In the genomic region with DNA sequence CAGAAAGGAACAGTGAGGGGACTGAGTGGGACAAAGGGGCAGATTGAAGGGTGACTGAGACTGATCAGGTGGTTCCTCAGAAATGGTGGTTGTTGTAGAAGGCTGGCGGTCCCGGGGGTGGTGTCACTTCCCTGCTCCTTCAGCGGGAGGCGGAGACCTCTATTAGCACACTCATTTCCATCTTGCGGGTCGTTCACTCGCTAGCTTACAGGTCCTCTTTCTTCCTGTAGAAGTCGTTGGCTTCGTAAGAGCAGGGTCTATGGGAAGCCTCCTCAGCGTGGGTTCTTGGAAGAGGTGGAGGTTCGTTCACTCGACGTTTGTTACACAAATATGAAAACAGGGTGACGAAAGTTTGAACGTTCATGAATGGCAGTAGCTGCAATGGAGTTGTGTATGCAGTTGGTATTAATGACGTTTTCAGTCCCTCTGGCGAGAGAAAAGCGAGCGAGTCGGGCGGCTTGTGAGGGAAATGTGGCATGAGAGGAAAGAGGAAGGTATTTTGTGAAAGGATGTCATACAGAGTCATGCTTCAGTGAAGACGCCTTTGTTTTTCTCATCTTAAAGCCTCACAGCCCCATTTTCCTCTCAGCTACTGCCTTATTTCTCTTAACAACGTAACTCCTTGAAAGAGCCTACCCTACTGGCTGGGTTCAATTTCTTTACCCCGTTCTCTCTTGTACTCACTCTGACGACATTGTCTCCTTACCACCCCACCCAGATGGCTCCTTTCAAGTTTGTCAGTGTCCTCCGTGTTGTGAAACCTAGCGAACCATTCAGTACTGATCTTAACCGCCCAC, we compare ENCODE assay signal across 8 cellular contexts. TPM values are rescaled to one million over a fixed set of nuclear protein-coding genes. Genes with fewer than 3 reads are reported as not detected.
A peak's percentile ranks its signal among the peaks of the same experiment; 100 is the strongest.
DNase-seq lines count a peak whose midpoint lies in the region; ATAC-seq, FAIRE-seq and TF ChIP-seq lines count a peak whose summit lies in the region.

No MANE protein-coding gene starts in this region.

- H3K4me1 ChIP-seq in K562 (replicated peaks in 1 of 2; ENCODE audit: control insufficient read depth in 2 of 2, insufficient read depth in 2 of 2, low read length in 2 of 2), result peaks cover 0 to 12% of the 10 kb centered on the region in 2 experiments; a peak in 2 of 5 replicates

- H3K9me1 ChIP-seq in K562 (ENCODE audit: control insufficient read depth, insufficient read depth, low read length), result no peaks in the 10 kb centered on the region

- BruUV-seq in K562 (replicated peaks; lab: Mats Ljungman, UMichigan), result TSS peak; percentile 86

- peak; percentile 32 for ATAC-seq in GM21619 (IDR thresholded peaks at IDR 0.05; ENCODE audit: unreplicated experiment)
- ATAC-seq in K562, result no peak

- peak overlapping the region; percentile 82 for H3K4me2 ChIP-seq in K562 (ENCODE audit: insufficient read depth, low read length)

- H3K27ac ChIP-seq in K562 (ENCODE audit: extremely low read depth, low read depth, low read length), result peak overlapping the region; percentile 68

- H3K9me3 Mint-ChIP-seq in T-helper 1 cell treated with Interleukin-12 subunit alpha and Interleukin-12 subunit beta and Interleukin-4 antibody, amounts not matched to agents 30 μg/mL and 1 μg/mL, for 36 hours, result no peaks in the 10 kb centered on the region
- H3K9me3 Mint-ChIP-seq in immature natural killer cell, result no peaks in the 10 kb centered on the region

- H3K27ac Mint-ChIP-seq in T-helper 1 cell treated with Interleukin-12 subunit alpha and Interleukin-12 subunit beta and Interleukin-4 antibody, amounts not matched to agents 30 μg/mL and 1 μg/mL, for 36 hours, result peak overlapping the region; percentile 95
- peak overlapping the region; percentile 77 to 94 (median 90) for H3K27ac Mint-ChIP-seq in immature natural killer cell

- no peak for TF ChIP-seq CTCF in K562 (IDR thresholded peaks at IDR 0.05 in 2 of 3, conservative IDR thresholded peaks at IDR 0.05 in 1 of 3; ENCODE audit: insufficient read depth in 2 of 3, low read depth in 1 of 3, low read length in 3 of 3)

- H3K36me3 ChIP-seq in K562 (ENCODE audit: control insufficient read depth, insufficient read depth, low read length), result no peaks in the 10 kb centered on the region

- H3K9ac ChIP-seq in K562 (ENCODE audit: insufficient read depth in 1 of 2, low read depth in 2 of 2, low read length in 2 of 2), result peak overlapping the region; percentile 71 to 94; a peak in 3 of 4 replicates

- peak overlapping the region; percentile 45 for H3K4me3 ChIP-seq in K562

- H3K27me3 ChIP-seq in K562 (ENCODE audit: control insufficient read depth in 2 of 2, insufficient read depth in 2 of 2, low read length in 2 of 2), result no peaks in the 10 kb centered on the region

- intact Hi-C loops in K562 (cut with micrococcal nuclease), result no loop called here

- no peaks in the 10 kb centered on the region for H4K20me1 ChIP-seq in K562 (replicated peaks; ENCODE audit: control insufficient read depth, insufficient read depth, low read length)

- DNase-seq in GDM1 (lab: John Stamatoyannopoulos, UW), result peak; percentile 77
- peak; percentile 35 for DNase-seq in LoVo (ENCODE audit: low spot score)
- DNase-seq in K562 (ENCODE audit: extremely low read depth in 1 of 4, low spot score in 3 of 4), result peak in 2 of 4 experiments; percentile 25 to 35
- DNase-seq in immature natural killer cell, result peak; percentile 29 to 47 (median 44)
- DNase-seq in stimulated activated CD4-positive, alpha-beta T cell treated with anti-CD3 and anti-CD28 coated beads, Interleukin-15, amount 100 ng/mL, for 24 hours, result peak; percentile 66
- no peak for DNase-seq in HT-29 (ENCODE audit: low spot score)

- POLR2A ChIA-PET in K562 (lab: Yijun Ruan, JAX), result interaction anchor here (0.6 to 1.6 kb wide), 4 partner anchors 35 to 391 kb away, joined by 3 to 4 read pairs (median 3); no protein-coding TSS in a partner anchor

- CTCF ChIA-PET in K562 (lab: Yijun Ruan, JAX; ENCODE audit: low intra/inter-chr PET ratio), result no interaction called here

- no peak for TF ChIP-seq POLR2A in K562 (conservative IDR thresholded peaks at IDR 0.05)

- no peak for TF ChIP-seq RAD21 in K562 (CRISPR knock-in tag; conservative IDR thresholded peaks at IDR 0.05 in 1 of 2, IDR thresholded peaks at IDR 0.05 in 1 of 2)

- peaks cover 1% of the 10 kb centered on the region for H3K36me3 Mint-ChIP-seq in T-helper 1 cell treated with Interleukin-12 subunit alpha and Interleukin-12 subunit beta and Interleukin-4 antibody, amounts not matched to agents 30 μg/mL and 1 μg/mL, for 36 hours (ENCODE audit: low read depth)
- H3K36me3 Mint-ChIP-seq in immature natural killer cell, result no peaks in the 10 kb centered on the region

- peaks cover 20% of the 10 kb centered on the region for H3K4me1 Mint-ChIP-seq in T-helper 1 cell treated with Interleukin-12 subunit alpha and Interleukin-12 subunit beta and Interleukin-4 antibody, amounts not matched to agents 30 μg/mL and 1 μg/mL, for 36 hours (ENCODE audit: low read depth)
- H3K4me1 Mint-ChIP-seq in immature natural killer cell, result peaks cover 18 to 24% of the 10 kb centered on the region in 2 donors

- H3K4me3 Mint-ChIP-seq in T-helper 1 cell treated with Interleukin-12 subunit alpha and Interleukin-12 subunit beta and Interleukin-4 antibody, amounts not matched to agents 30 μg/mL and 1 μg/mL, for 36 hours, result peak overlapping the region; percentile 97
- peak overlapping the region; percentile 95 to 98 (median 97) for H3K4me3 Mint-ChIP-seq in immature natural killer cell

- TF ChIP-seq EP300 in K562 (IDR thresholded peaks at IDR 0.05; ENCODE audit: low read length), result no peak

- in situ Hi-C loops in K562 (cut with MboI), result no loop called here

- FAIRE-seq in K562 (lab: Jason Lieb, UNC), result no peak

- H3K27me3 Mint-ChIP-seq in T-helper 1 cell treated with Interleukin-12 subunit alpha and Interleukin-12 subunit beta and Interleukin-4 antibody, amounts not matched to agents 30 μg/mL and 1 μg/mL, for 36 hours (ENCODE audit: low read depth), result peaks cover 36% of the 10 kb centered on the region
- H3K27me3 Mint-ChIP-seq in immature natural killer cell (ENCODE audit: low read depth in 3 of 3), result peaks cover 6 to 21% (median 18%) of the 10 kb centered on the region in 3 donors

- 85% methylated on average over 26 of the region's 28 CpGs for WGBS in K562 (ENCODE audit: insufficient coverage, low coverage, missing lambda C conversion rate)

- H3K9me3 ChIP-seq in K562 (replicated peaks; ENCODE audit: control insufficient read depth, insufficient read depth, low read depth, low read length), result no peaks in the 10 kb centered on the region

- H2AFZ ChIP-seq in K562 (ENCODE audit: low read depth, low read length), result peak overlapping the region; percentile 85

- no peaks in the 10 kb centered on the region for H3K79me2 ChIP-seq in K562 (ENCODE audit: control insufficient read depth, insufficient read depth, low read length)

TF ChIP-seq in K562, 482 proteins besides CTCF, POLR2A, EP300 and RAD21 (continues in another document):
- TF ChIP-seq SMARCE1 (IDR thresholded peaks at IDR 0.05) (peak; percentile 10; the same call in 1 of the 2 replicates), ZNF764 (CRISPR knock-in tag; IDR thresholded peaks at IDR 0.05; ENCODE audit: low read depth) (no peak), THRAP3 (IDR thresholded peaks at IDR 0.05; ENCODE audit: borderline replicate concordance) (peak; percentile 48)
- TF ChIP-seq, protein P1, sequence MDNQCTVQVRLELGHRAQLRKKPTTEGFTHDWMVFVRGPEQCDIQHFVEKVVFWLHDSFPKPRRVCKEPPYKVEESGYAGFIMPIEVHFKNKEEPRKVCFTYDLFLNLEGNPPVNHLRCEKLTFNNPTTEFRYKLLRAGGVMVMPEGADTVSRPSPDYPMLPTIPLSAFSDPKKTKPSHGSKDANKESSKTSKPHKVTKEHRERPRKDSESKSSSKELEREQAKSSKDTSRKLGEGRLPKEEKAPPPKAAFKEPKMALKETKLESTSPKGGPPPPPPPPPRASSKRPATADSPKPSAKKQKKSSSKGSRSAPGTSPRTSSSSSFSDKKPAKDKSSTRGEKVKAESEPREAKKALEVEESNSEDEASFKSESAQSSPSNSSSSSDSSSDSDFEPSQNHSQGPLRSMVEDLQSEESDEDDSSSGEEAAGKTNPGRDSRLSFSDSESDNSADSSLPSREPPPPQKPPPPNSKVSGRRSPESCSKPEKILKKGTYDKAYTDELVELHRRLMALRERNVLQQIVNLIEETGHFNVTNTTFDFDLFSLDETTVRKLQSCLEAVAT (IDR thresholded peaks at IDR 0.05), result 0 out of 4 replicates have a peak, but pooled peaks of 1 of the 2 experiments have one; percentile 82
- TF ChIP-seq, protein P2, sequence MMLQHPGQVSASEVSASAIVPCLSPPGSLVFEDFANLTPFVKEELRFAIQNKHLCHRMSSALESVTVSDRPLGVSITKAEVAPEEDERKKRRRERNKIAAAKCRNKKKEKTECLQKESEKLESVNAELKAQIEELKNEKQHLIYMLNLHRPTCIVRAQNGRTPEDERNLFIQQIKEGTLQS (IDR thresholded peaks at IDR 0.05), result peak; percentile 35; the same call in 1 of the 2 replicates
- TF ChIP-seq, protein P2 (CRISPR knock-in tag; conservative IDR thresholded peaks at IDR 0.05), result no peak

RNA-seq across cellular contexts. Expression of a gene that starts 0.7 kb away (rescaled TPM):
- 1.8 and 4.2 TPM in 2 replicates for total RNA-seq in K562 (2011; cell fraction: chromatin; rRNA removed; ENCODE audit: low replicate concordance)
- total RNA-seq in K562 (2011; cell fraction: nucleolus; rRNA removed), result 0.66 TPM in 1 of 2 replicates, not detected in the other
- 1.1 and 2.4 TPM in 2 replicates for total RNA-seq in K562 (2011; cell fraction: nucleoplasm; rRNA removed)
- total RNA-seq in K562 (2014; rRNA removed) (1.3 and 3.1 TPM in 2 replicates), K562 (2014; rRNA removed; fragmentation: Illumina TruSeq; extraction: Trizol) (1.3 TPM in 2 replicates), K562 (2015; rRNA removed; fragmentation: Illumina TruSeq; extraction: Trizol) (0.69 and 1.2 TPM in 2 replicates), K562 (2021) (1.0 and 2.6 TPM in 2 replicates)
- polyA plus RNA-seq in K562 (2011; rRNA removed) (0.70 and 1.1 TPM in 2 replicates), K562 (2014; fragmentation: Illumina TruSeq; extraction: Trizol) (0.95 and 1.2 TPM in 2 replicates), K562 (2014; fragmentation: Nextera tagmentation; extraction: Ambion mirVana) (under 1 TPM; 0.46 TPM), K562 (2014; rRNA removed) (0.32 and 2.7 TPM in 2 replicates), immature natural killer cell (1 to 10 TPM in 2 of 3 donors, under 1 TPM in 1; 0.97 to 1.0 (median 1.0) TPM)
- polyA plus RNA-seq in K562 (2011; cell fraction: cytosol; rRNA removed), result 0.09 TPM in 1 of 2 replicates, not detected in the other
- polyA plus RNA-seq in K562 (2011; cell fraction: nucleus; rRNA removed), result 1.0 and 1.2 TPM in 2 replicates
- 0.83 and 2.9 TPM in 2 replicates for polyA plus RNA-seq in K562 (2012)
- polyA minus RNA-seq in K562 (2011; rRNA and poly(A)+ RNA removed), result 1.6 and 2.1 TPM in 2 replicates
- not detected in 2 replicates for polyA minus RNA-seq in K562 (2011; cell fraction: cytosol; rRNA and poly(A)+ RNA removed)
- 0.67 and 1.4 TPM in 2 replicates for polyA minus RNA-seq in K562 (2011; cell fraction: nucleus; rRNA and poly(A)+ RNA removed)
- total RNA-seq in HT-29 (2014; rRNA removed; shearing (Covaris generic)), result 0.10 TPM in 1 of 2 replicates, not detected in the other
